ENCODE assay signal across 8 cellular contexts in genomic region chr12:66129934-66130266, GRCh38. TPM values are rescaled to one million over a fixed set of nuclear protein-coding genes. Genes with fewer than 3 reads are reported as not detected.
A peak's percentile ranks its signal among the peaks of the same experiment; 100 is the strongest.
DNase-seq lines count a peak whose midpoint lies in the region; ATAC-seq and TF ChIP-seq lines count a peak whose summit lies in the region.

No MANE protein-coding gene starts in this region.

- H3K23me2 ChIP-seq in H9 (ENCODE audit: insufficient read length, low read depth, low read length, poor library complexity, severe bottlenecking), result peaks cover 6% of the 10 kb centered on the region

- peaks cover 31 to 55% (median 53%) of the 10 kb centered on the region in 3 experiments; a peak in 6 of 7 replicates for H3K36me3 Mint-ChIP-seq in H9 (ENCODE audit: insufficient read depth in 1 of 3, low read depth in 3 of 3)
- peaks cover 27% of the 10 kb centered on the region for H3K36me3 Mint-ChIP-seq in activated naive CD8-positive, alpha-beta T cell

- peaks cover 11 to 18% of the 10 kb centered on the region in 2 experiments for H3K4me1 Mint-ChIP-seq in H9
- H3K4me1 Mint-ChIP-seq in activated naive CD8-positive, alpha-beta T cell (ENCODE audit: low read depth), result peaks cover 56% of the 10 kb centered on the region

- intact Hi-C loops in stomach (cut with DNase I; ENCODE audit: low total_unique reads), result no loop called here

- H2BK20ac ChIP-seq in H9 (ENCODE audit: low read depth, low read length, poor library complexity, severe bottlenecking), result no peak overlapping the region

- H2BK12ac ChIP-seq in H9 (ENCODE audit: insufficient read length, low read depth, low read length), result no peak overlapping the region

- H3K27ac ChIP-seq in H9 (ENCODE audit: insufficient read length, low read depth, low read length), result no peak overlapping the region
- peak overlapping the region; percentile 62 for H3K27ac ChIP-seq in iPS-20b (ENCODE audit: low read length)
- peak overlapping the region in 4 of 5 donors; percentile 84 to 89 (median 86) for H3K27ac ChIP-seq in stomach

- no peaks in the 10 kb centered on the region for H3K9me3 ChIP-seq in H9 (ENCODE audit: control insufficient read depth, low read depth, low read length)
- no peaks in the 10 kb centered on the region for H3K9me3 ChIP-seq in iPS-20b (ENCODE audit: insufficient read depth, low read depth, low read length)
- no peaks in the 10 kb centered on the region for H3K9me3 ChIP-seq in stomach

- H3K56ac ChIP-seq in H9 (ENCODE audit: insufficient read length, low read depth, low read length), result no peak overlapping the region

- peaks cover 5 to 12% of the 10 kb centered on the region in 2 experiments; a peak in 3 of 5 replicates for H3K9me3 Mint-ChIP-seq in H9
- H3K9me3 Mint-ChIP-seq in activated naive CD8-positive, alpha-beta T cell (ENCODE audit: low read depth), result no peaks in the 10 kb centered on the region

- H3K18ac ChIP-seq in H9 (ENCODE audit: insufficient read length, low read depth, low read length), result no peak overlapping the region

- H3K27me3 Mint-ChIP-seq in H9 (ENCODE audit: low read depth), result no peaks in the 10 kb centered on the region; the same call in 1 of the 2 replicates
- no peaks in the 10 kb centered on the region for H3K27me3 Mint-ChIP-seq in activated naive CD8-positive, alpha-beta T cell

- H3K4me1 ChIP-seq in H9 (ENCODE audit: insufficient read depth, low read length) (no peaks in the 10 kb centered on the region), iPS-20b (ENCODE audit: insufficient read depth, low read length) (peaks cover 14% of the 10 kb centered on the region), stomach (peaks cover 19 to 40% (median 34%) of the 10 kb centered on the region in 4 donors)

- no CpG with 5 or more reads among the region's 8 CpGs for WGBS in H9 (ENCODE audit: extremely low coverage, insufficient read length, low lambda C conversion rate)
- WGBS in stomach, 5 donors, result 2 to 6% (median 3%) methylated on average over 8 of the region's 8 CpGs

- H2BK5ac ChIP-seq in H9 (ENCODE audit: insufficient read length, low read length), result no peak overlapping the region

- H2BK15ac ChIP-seq in H9 (ENCODE audit: low read depth, low read length), result no peak overlapping the region

- H4K5ac ChIP-seq in H9 (ENCODE audit: insufficient read length, low read depth, low read length), result no peak overlapping the region

- no peaks in the 10 kb centered on the region for H3K79me1 ChIP-seq in H9 (ENCODE audit: insufficient read depth, low read depth, low read length, poor library complexity, severe bottlenecking)

- no peak for TF ChIP-seq EP300 in stomach (IDR thresholded peaks at IDR 0.05)

- H4K20me1 ChIP-seq in H9 (ENCODE audit: control insufficient read depth, insufficient read depth, insufficient read length), result no peaks in the 10 kb centered on the region

- H3K79me2 ChIP-seq in H9 (ENCODE audit: insufficient read depth, low read length), result peaks cover 8% of the 10 kb centered on the region; the same call in 1 of the 2 replicates

- DNase-seq in AG08395 (ENCODE audit: low spot score) (peak; percentile 19), H9 (no peak), stomach (no peak), NCI-H1694 treated with DMSO at 0.1 percent for 48 hours (lab: John Stamatoyannopoulos, UW) (no peak), G401 (ENCODE audit: low spot score) (no peak)

- H3K4ac ChIP-seq in H9 (ENCODE audit: low read depth, low read length), result no peak overlapping the region

- H3K36me3 ChIP-seq in iPS-20b (ENCODE audit: insufficient read depth, low read depth, low read length) (peaks cover 34% of the 10 kb centered on the region), stomach (peaks cover 10 to 46% (median 41%) of the 10 kb centered on the region in 4 donors)

- no peak overlapping the region for H2AFZ ChIP-seq in H9 (ENCODE audit: low read length)

- in situ Hi-C loops in G401 (cut with HindIII; ENCODE audit: low sequenced_read_pairs), result no loop called here

- TF ChIP-seq CTCF in H9 (conservative IDR thresholded peaks at IDR 0.05) (no peak), stomach (IDR thresholded peaks at IDR 0.05) (no peak)

- no peak overlapping the region for H3T11ph ChIP-seq in H9 (ENCODE audit: low read length)

- H3K14ac ChIP-seq in H9 (ENCODE audit: insufficient read depth, low read length), result no peak overlapping the region; the same call in 1 of the 2 replicates

- H3K27ac Mint-ChIP-seq in H9, result peak overlapping the region in 2 of 3 experiments; percentile 94 to 99; a peak in 4 of 7 replicates
- peak overlapping the region; percentile 96 for H3K27ac Mint-ChIP-seq in activated naive CD8-positive, alpha-beta T cell

- peak overlapping the region; percentile 89 to 95 for H3K4me3 Mint-ChIP-seq in H9
- H3K4me3 Mint-ChIP-seq in activated naive CD8-positive, alpha-beta T cell, result peak overlapping the region; percentile 98

- H4K8ac ChIP-seq in H9 (replicated peaks; ENCODE audit: insufficient read length, low read depth, low read length), result no peak overlapping the region

- H3K9ac ChIP-seq in H9 (ENCODE audit: extremely low read depth, insufficient read length, low read length) (peak overlapping the region; percentile 77), iPS-20b (ENCODE audit: low read depth, low read length) (peak overlapping the region; percentile 89)

- H2BK120ac ChIP-seq in H9 (ENCODE audit: low read depth, low read length, poor library complexity, severe bottlenecking), result no peak overlapping the region

- H3K27me3 ChIP-seq in H9 (ENCODE audit: insufficient read depth, low read length) (no peaks in the 10 kb centered on the region), iPS-20b (ENCODE audit: insufficient read depth, low read length) (no peaks in the 10 kb centered on the region), stomach (no peaks in the 10 kb centered on the region)

- H2AK5ac ChIP-seq in H9 (ENCODE audit: insufficient read length, low read length), result no peak overlapping the region

- peak overlapping the region; percentile 94 for H3K4me3 ChIP-seq in iPS-20b (ENCODE audit: low read length)
- H3K4me3 ChIP-seq in stomach, result peak overlapping the region; percentile 74 to 90 (median 84)

- peak overlapping the region; percentile 99 for H3K4me2 ChIP-seq in H9 (ENCODE audit: insufficient read depth, insufficient read length, low read length)

- TF ChIP-seq POLR2A in stomach (IDR thresholded peaks at IDR 0.05), result no peak

- H3K23ac ChIP-seq in H9 (ENCODE audit: insufficient read length, low read depth, low read length), result no peak overlapping the region

- no peak overlapping the region for H4K91ac ChIP-seq in H9 (ENCODE audit: insufficient read length, low read depth, low read length)

- ATAC-seq in GM18520 (IDR thresholded peaks at IDR 0.05; ENCODE audit: unreplicated experiment), result no peak

RNA-seq across cellular contexts. Expression of gene LLPH, which starts 0.7 kb away (rescaled TPM):
- total RNA-seq in H9 (2021) (29.9 and 33.4 TPM in 2 replicates), stomach (10 to 100 TPM in 2 of 5 donors, 1 to 10 TPM in 2, under 1 TPM in 1; 0.29 to 15.8 (median 9.8) TPM)
- 10 to 100 TPM; 14.4 to 28.1 (median 19.0) TPM for polyA plus RNA-seq in stomach
- 9.2 and 36.5 TPM in 2 replicates for total RNA-seq in G401 (2014; rRNA removed; shearing (Covaris generic))

RNA-seq across cellular contexts. Expression of gene TMBIM4, which starts 39.9 kb away (rescaled TPM):
- total RNA-seq in H9 (2021) (18.4 and 20.5 TPM in 2 replicates), stomach (100 to 1,000 TPM in 1 of 5 donors, 10 to 100 TPM in 4; 19.4 to 101 (median 92.9) TPM)
- polyA plus RNA-seq in stomach, result 100 to 1,000 TPM in 2 of 3 donors, 10 to 100 TPM in 1; 61.9 to 117 (median 103) TPM
- 1.5 and 4.0 TPM in 2 replicates for total RNA-seq in G401 (2014; rRNA removed; shearing (Covaris generic))

RNA-seq across cellular contexts. Expression of gene IRAK3, which starts 59.1 kb away (rescaled TPM):
- total RNA-seq in H9 (2021), result 0.29 and 0.44 TPM in 2 replicates
- 10 to 100 TPM in 2 of 5 donors, 1 to 10 TPM in 3; 1.4 to 38.2 (median 6.7) TPM for total RNA-seq in stomach
- 1 to 10 TPM; 3.6 to 4.3 (median 3.7) TPM for polyA plus RNA-seq in stomach
- total RNA-seq in G401 (2014; rRNA removed; shearing (Covaris generic)), result not detected in 2 replicates
